In the genomic region with DNA sequence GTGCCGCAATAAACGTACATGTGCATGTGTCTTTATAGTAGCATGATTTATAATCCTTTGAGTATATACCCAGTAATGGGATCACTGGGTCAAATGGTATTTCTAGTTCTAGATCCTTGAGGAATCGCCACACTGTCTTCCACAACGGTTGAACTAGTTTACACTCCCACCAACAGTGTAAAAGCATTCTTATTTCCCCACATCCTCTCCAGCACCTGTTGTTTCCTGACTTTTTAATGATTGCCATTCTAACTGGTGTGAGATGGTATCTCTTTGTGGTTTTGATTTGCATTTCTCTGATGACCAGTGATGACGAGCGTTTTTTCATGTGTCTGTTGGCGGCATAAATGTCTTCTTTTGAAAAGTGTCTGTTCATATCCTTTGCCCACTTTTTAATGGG, we compare ENCODE assay signal across 2 cellular contexts. TPM values are rescaled to one million over a fixed set of nuclear protein-coding genes. Genes with fewer than 3 reads are reported as not detected.
DNase-seq lines count a peak whose midpoint lies in the region; ATAC-seq, FAIRE-seq and TF ChIP-seq lines count a peak whose summit lies in the region.
"Not testable (repeated sequence)": the region's sequence is repeated elsewhere in the genome, so short reads cannot be mapped to it uniquely, and the experiment has no call there.

No MANE protein-coding gene starts in this region.

- H3K4me3 ChIP-seq in HEK293 (ENCODE audit: low read depth, low read length); K562: not testable (repeated sequence)

- not testable (repeated sequence) for ATAC-seq in K562

- not testable (repeated sequence) for TF ChIP-seq RAD21 in K562 (CRISPR knock-in tag; conservative IDR thresholded peaks at IDR 0.05 in 1 of 2, IDR thresholded peaks at IDR 0.05 in 1 of 2)

- not testable (repeated sequence) for TF ChIP-seq CTCF in HEK293 (tag by site-specific recombination; IDR thresholded peaks at IDR 0.05); K562 (IDR thresholded peaks at IDR 0.05 in 2 of 3, conservative IDR thresholded peaks at IDR 0.05 in 1 of 3; ENCODE audit: insufficient read depth in 2 of 3, low read depth in 1 of 3, low read length in 3 of 3)

- not testable (repeated sequence) for H3K9me1 ChIP-seq in K562 (ENCODE audit: control insufficient read depth, insufficient read depth, low read length)

- FAIRE-seq in K562 (lab: Jason Lieb, UNC), result not testable (repeated sequence)

- intact Hi-C loops in K562 (cut with micrococcal nuclease), result not testable (repeated sequence)

- 26% methylated on average over 5 of the region's 7 CpGs for WGBS in K562 (ENCODE audit: insufficient coverage, low coverage, missing lambda C conversion rate)

- H3K79me2 ChIP-seq in K562 (ENCODE audit: control insufficient read depth, insufficient read depth, low read length), result not testable (repeated sequence)

- H3K4me1 ChIP-seq in HEK293 (ENCODE audit: control insufficient read depth, insufficient read depth, low read length); K562 (replicated peaks in 1 of 2; ENCODE audit: control insufficient read depth in 2 of 2, insufficient read depth in 2 of 2, low read length in 2 of 2): not testable (repeated sequence)

- not testable (repeated sequence) for TF ChIP-seq EP300 in K562 (IDR thresholded peaks at IDR 0.05; ENCODE audit: low read length)

- not testable (repeated sequence) for BruUV-seq in K562 (replicated peaks; lab: Mats Ljungman, UMichigan)

- not testable (repeated sequence) for H3K27me3 ChIP-seq in K562 (ENCODE audit: control insufficient read depth in 2 of 2, insufficient read depth in 2 of 2, low read length in 2 of 2)

- POLR2A ChIA-PET in HEK293 (lab: Yijun Ruan, JAX); K562 (lab: Yijun Ruan, JAX): not testable (repeated sequence)

- not testable (repeated sequence) for H3K27ac ChIP-seq in HEK293 (ENCODE audit: extremely low read depth, low read depth, low read length); K562 (ENCODE audit: extremely low read depth, low read depth, low read length)

- not testable (repeated sequence) for H3K9me3 ChIP-seq in HEK293 (ENCODE audit: control insufficient read depth, insufficient read depth, low read depth, low read length); K562 (replicated peaks; ENCODE audit: control insufficient read depth, insufficient read depth, low read depth, low read length)

- in situ Hi-C loops in K562 (cut with MboI), result not testable (repeated sequence)

- not testable (repeated sequence) for H4K20me1 ChIP-seq in K562 (replicated peaks; ENCODE audit: control insufficient read depth, insufficient read depth, low read length)

- not testable (repeated sequence) for H3K36me3 ChIP-seq in HEK293 (ENCODE audit: control insufficient read depth in 2 of 2, insufficient read depth in 1 of 2, low read length in 2 of 2); K562 (ENCODE audit: control insufficient read depth, insufficient read depth, low read length)

- not testable (repeated sequence) for TF ChIP-seq POLR2A in K562 (conservative IDR thresholded peaks at IDR 0.05)

- not testable (repeated sequence) for H3K9ac ChIP-seq in K562 (ENCODE audit: insufficient read depth in 1 of 2, low read depth in 2 of 2, low read length in 2 of 2)

- H3K4me2 ChIP-seq in K562 (ENCODE audit: insufficient read depth, low read length), result not testable (repeated sequence)

- CTCF ChIA-PET in HEK293 (lab: Yijun Ruan, JAX); K562 (lab: Yijun Ruan, JAX; ENCODE audit: low intra/inter-chr PET ratio): not testable (repeated sequence)

- DNase-seq in K562 (ENCODE audit: extremely low read depth in 1 of 4, low spot score in 3 of 4), result not testable (repeated sequence)

- not testable (repeated sequence) for H2AFZ ChIP-seq in K562 (ENCODE audit: low read depth, low read length)

TF ChIP-seq in HEK293, 187 proteins besides CTCF, POLR2A, EP300 and RAD21:
- peak; percentile 49; the same call in 1 of the 2 replicates for TF ChIP-seq ZNF184 (tag by site-specific recombination; IDR thresholded peaks at IDR 0.05)

TF ChIP-seq in K562, 482 proteins besides CTCF, POLR2A, EP300 and RAD21:
- 0 out of 4 replicates have a peak, but pooled peaks of 1 of the 2 experiments have one; percentile 4 for TF ChIP-seq KDM1A (IDR thresholded peaks at IDR 0.05)
- TF ChIP-seq ZNF184 (CRISPR knock-in tag; IDR thresholded peaks at IDR 0.05), result peak; percentile 90

RNA-seq across cellular contexts. Expression of a gene that starts 28.2 kb away (rescaled TPM):
- total RNA-seq in K562 (2011; cell fraction: chromatin; rRNA removed; ENCODE audit: low replicate concordance), result 15.0 and 22.8 TPM in 2 replicates
- total RNA-seq in K562 (2011; cell fraction: nucleolus; rRNA removed), result 5.7 and 7.5 TPM in 2 replicates
- total RNA-seq in K562 (2011; cell fraction: nucleoplasm; rRNA removed), result 11.6 and 12.4 TPM in 2 replicates
- total RNA-seq in K562 (2014; rRNA removed) (2.5 and 2.7 TPM in 2 replicates), K562 (2014; rRNA removed; fragmentation: Illumina TruSeq; extraction: Trizol) (4.2 and 5.4 TPM in 2 replicates), K562 (2015; rRNA removed; fragmentation: Illumina TruSeq; extraction: Trizol) (3.7 and 5.1 TPM in 2 replicates), K562 (2021) (2.3 TPM in 2 replicates)
- polyA plus RNA-seq in K562 (2011; rRNA removed) (2.0 and 2.8 TPM in 2 replicates), K562 (2014; fragmentation: Illumina TruSeq; extraction: Trizol) (2.0 and 3.2 TPM in 2 replicates), K562 (2014; fragmentation: Nextera tagmentation; extraction: Ambion mirVana) (under 1 TPM; 0.56 to 0.70 TPM), K562 (2014; rRNA removed) (2.7 and 3.9 TPM in 2 replicates)
- 0.40 and 0.75 TPM in 2 replicates for polyA plus RNA-seq in K562 (2011; cell fraction: cytosol; rRNA removed)
- polyA plus RNA-seq in K562 (2011; cell fraction: nucleus; rRNA removed), result 6.6 and 10.3 TPM in 2 replicates
- polyA plus RNA-seq in K562 (2012), result 2.6 and 2.7 TPM in 2 replicates
- 3.2 and 6.5 TPM in 2 replicates for polyA minus RNA-seq in K562 (2011; rRNA and poly(A)+ RNA removed)
- polyA minus RNA-seq in K562 (2011; cell fraction: cytosol; rRNA and poly(A)+ RNA removed), result 2.3 and 2.6 TPM in 2 replicates
- 7.0 and 17.3 TPM in 2 replicates for polyA minus RNA-seq in K562 (2011; cell fraction: nucleus; rRNA and poly(A)+ RNA removed)
